8 cellular contexts compared by ENCODE assay signal in genomic region chr14:60647837-60648168, GRCh38. TPM values are rescaled to one million over a fixed set of nuclear protein-coding genes. Genes with fewer than 3 reads are reported as not detected.
DNase-seq lines count a peak whose midpoint lies in the region; ATAC-seq and TF ChIP-seq lines count a peak whose summit lies in the region.

No MANE protein-coding gene starts in this region.

- H3K9me3 ChIP-seq in BLaER1 = peaks cover 61% of the 10 kb centered on the region

- H4K20me1 ChIP-seq in BLaER1 = peaks cover 9% of the 10 kb centered on the region; the same call in 1 of the 2 replicates

- peaks cover 13 to 25% (median 15%) of the 10 kb centered on the region in 3 donors for H3K4me1 Mint-ChIP-seq in IgD-negative memory B cell
- peaks cover 63% of the 10 kb centered on the region for H3K4me1 Mint-ChIP-seq in chondrocyte (ENCODE audit: low read depth)
- peaks cover 27% of the 10 kb centered on the region for H3K4me1 Mint-ChIP-seq in neural crest cell

- H3K4me3 Mint-ChIP-seq in IgD-negative memory B cell = peak overlapping the region; percentile 46 to 80 (median 64)
- peak overlapping the region; percentile 98 for H3K4me3 Mint-ChIP-seq in chondrocyte (ENCODE audit: unreplicated experiment)
- peak overlapping the region; percentile 73 for H3K4me3 Mint-ChIP-seq in neural crest cell

- DNase-seq in chondrocyte (ENCODE audit: low spot score) = no peak
- DNase-seq in neural crest cell (ENCODE audit: low read depth, low spot score) = no peak
- no peak for DNase-seq in stimulated activated CD8-positive, alpha-beta memory T cell treated with anti-CD3 and anti-CD28 coated beads, Interleukin-4, amount 100 ng/mL, for 48 hours
- no peak for DNase-seq in midbrain (lab: John Stamatoyannopoulos, UW)

- H3K4me1 ChIP-seq in BLaER1 = no peaks in the 10 kb centered on the region

- H3K27me3 Mint-ChIP-seq in IgD-negative memory B cell = peaks cover 73% of the 10 kb centered on the region
- H3K27me3 Mint-ChIP-seq in chondrocyte (ENCODE audit: low read depth) = no peaks in the 10 kb centered on the region
- H3K27me3 Mint-ChIP-seq in neural crest cell (ENCODE audit: low read depth) = peaks cover 100% of the 10 kb centered on the region

- H3K4me3 ChIP-seq in BLaER1 = peak overlapping the region; percentile 23; the same call in 1 of the 2 replicates

- H3K27ac ChIP-seq in BLaER1 = no peak overlapping the region

- H3K4me2 ChIP-seq in BLaER1 = no peak overlapping the region

- H3K9me3 Mint-ChIP-seq in IgD-negative memory B cell (peaks cover 0 to 13% (median 2%) of the 10 kb centered on the region in 3 donors), chondrocyte (ENCODE audit: low read depth) (no peaks in the 10 kb centered on the region), neural crest cell (no peaks in the 10 kb centered on the region)

- H3K27me3 ChIP-seq in BLaER1 = peaks cover 100% of the 10 kb centered on the region

- H3K27ac Mint-ChIP-seq in IgD-negative memory B cell (peak overlapping the region; percentile 73 to 93 (median 92)), chondrocyte (ENCODE audit: unreplicated experiment) (peak overlapping the region; percentile 98), neural crest cell (ENCODE audit: unreplicated experiment) (no peak overlapping the region)

- ATAC-seq in HG03045 (IDR thresholded peaks at IDR 0.05; ENCODE audit: unreplicated experiment) = no peak
- no peak for ATAC-seq in GM21447 (IDR thresholded peaks at IDR 0.05; ENCODE audit: unreplicated experiment)

- H3K36me3 ChIP-seq in BLaER1 = no peaks in the 10 kb centered on the region

- TF ChIP-seq CTCF in chondrocyte (IDR thresholded peaks at IDR 0.05) = no peak
- TF ChIP-seq CTCF in neural crest cell (conservative IDR thresholded peaks at IDR 0.05) = no peak

- H3K9ac ChIP-seq in BLaER1 = no peak overlapping the region

- peaks cover 2% of the 10 kb centered on the region for H3K36me3 Mint-ChIP-seq in IgD-negative memory B cell
- peaks cover 53% of the 10 kb centered on the region for H3K36me3 Mint-ChIP-seq in chondrocyte (ENCODE audit: low read depth)
- H3K36me3 Mint-ChIP-seq in neural crest cell (ENCODE audit: low read depth) = no peaks in the 10 kb centered on the region

RNA-seq across cellular contexts. Expression of gene SIX1, which starts 1.5 kb away (rescaled TPM):
- polyA plus RNA-seq in IgD-negative memory B cell = not detected
- total RNA-seq in chondrocyte (92.0 to 204 TPM (median 94.6 TPM) in 3 replicates), neural crest cell (0.44 and 0.48 TPM in 2 replicates)

Comparison
In these comparisons a context has a peak if more than half of its experiments do, and no peak if none do; other contexts are left out.
1. RNA of gene SIX1, which starts 1.5 kb away (total RNA-seq): 92.0 to 204 TPM in chondrocyte; 0.44 to 0.48 TPM in neural crest cell; every median in the first group is over 10 times any median in the second.
2. Peak in every context shown above with its lines, with median percentiles within 50 percentile points of each other: H3K4me3 Mint-ChIP-seq.